ENCODE assay signal across 25 cellular contexts in genomic region chr20:46269372-46269771, GRCh38. TPM values are rescaled to one million over a fixed set of nuclear protein-coding genes. Genes with fewer than 3 reads are reported as not detected.
DNase-seq lines count a peak whose midpoint lies in the region; ATAC-seq, FAIRE-seq and TF ChIP-seq lines count a peak whose summit lies in the region.
"Had no signal": no experiment of that assay in that cellular context is flagged by ENCODE, and none has a peak within 500 bp of the region (broad histone marks: within the 10 kb centered on the region; RNA-seq: fewer than 3 reads in every experiment).

No MANE protein-coding gene starts in this region.

- H3K36me3 ChIP-seq in K562 (ENCODE audit: control insufficient read depth, insufficient read depth, low read length) (no peaks in the 10 kb centered on the region), aorta (ENCODE audit: control insufficient read depth in 1 of 2, insufficient read depth in 2 of 2, low read length in 1 of 2) (no peaks in the 10 kb centered on the region)
- H3K36me3 ChIP-seq: BLaER1 treated with 17β-estradiol and CSF1 and Interleukin-3, amounts not matched to agents 10 nM and 100 nM had no signal

- H3K9ac ChIP-seq in K562 (ENCODE audit: insufficient read depth in 1 of 2, low read depth in 2 of 2, low read length in 2 of 2), result no peak overlapping the region
- H3K9ac ChIP-seq: BLaER1 treated with 17β-estradiol and CSF1 and Interleukin-3, amounts not matched to agents 10 nM and 100 nM had no signal

- CTCF ChIA-PET in K562 (lab: Yijun Ruan, JAX; ENCODE audit: low intra/inter-chr PET ratio), result no interaction called here

- FAIRE-seq in K562 (lab: Jason Lieb, UNC), result no peak

- ATAC-seq in K562, result no peak
- ATAC-seq in aorta (ENCODE audit: low FRiP score), result no peak
- ATAC-seq: CD8-positive, alpha-beta T cell had no signal

- H2AFZ ChIP-seq in K562 (ENCODE audit: low read depth, low read length), result no peak overlapping the region
- H2AFZ ChIP-seq: PC-9 had no signal

- H3K27me3 ChIP-seq in K562 (ENCODE audit: control insufficient read depth in 2 of 2, insufficient read depth in 2 of 2, low read length in 2 of 2) (peaks cover 0 to 12% of the 10 kb centered on the region in 2 experiments; a peak in 4 of 5 replicates), aorta (ENCODE audit: control insufficient read depth in 1 of 2, insufficient read depth in 2 of 2, low read length in 1 of 2) (no peaks in the 10 kb centered on the region)
- H3K27me3 ChIP-seq: BLaER1 treated with 17β-estradiol and CSF1 and Interleukin-3, amounts not matched to agents 10 nM and 100 nM had no signal

- no TSS peak for BruUV-seq in K562 (replicated peaks; lab: Mats Ljungman, UMichigan)

- H3K9me1 ChIP-seq in K562 (ENCODE audit: control insufficient read depth, insufficient read depth, low read length), result no peaks in the 10 kb centered on the region

- H3K4me3 ChIP-seq in K562, result no peak overlapping the region
- H3K4me3 ChIP-seq in aorta (ENCODE audit: low read length in 2 of 2), result no peak overlapping the region
- H3K4me3 ChIP-seq: BLaER1 treated with 17β-estradiol and CSF1 and Interleukin-3, amounts not matched to agents 10 nM and 100 nM; PC-9; SK-N-MC had no signal

- H3K4me2 ChIP-seq in K562 (ENCODE audit: insufficient read depth, low read length), result no peak overlapping the region
- H3K4me2 ChIP-seq: BLaER1 treated with 17β-estradiol and CSF1 and Interleukin-3, amounts not matched to agents 10 nM and 100 nM; PC-9 had no signal

- no peak for TF ChIP-seq EP300 in K562 (IDR thresholded peaks at IDR 0.05; ENCODE audit: low read length)

- intact Hi-C loops in K562 (cut with micrococcal nuclease), result no loop called here
- intact Hi-C loops in aorta (cut with DNase I), result no loop called here

- H3K9me3 Mint-ChIP-seq in osteocyte (ENCODE audit: unreplicated experiment), result no peaks in the 10 kb centered on the region

- peaks cover 28% of the 10 kb centered on the region for H3K27me3 Mint-ChIP-seq in osteocyte (ENCODE audit: unreplicated experiment)

- no peak overlapping the region for H3K27ac ChIP-seq in K562 (ENCODE audit: extremely low read depth, low read depth, low read length)
- no peak overlapping the region for H3K27ac ChIP-seq in aorta (ENCODE audit: low read depth in 1 of 2, low read length in 2 of 2)
- H3K27ac ChIP-seq: 22Rv1; BLaER1 treated with 17β-estradiol and CSF1 and Interleukin-3, amounts not matched to agents 10 nM and 100 nM; PC-9; RWPE1; SK-N-MC had no signal

- TF ChIP-seq CTCF in K562 (IDR thresholded peaks at IDR 0.05 in 2 of 3, conservative IDR thresholded peaks at IDR 0.05 in 1 of 3; ENCODE audit: insufficient read depth in 2 of 3, low read depth in 1 of 3, low read length in 3 of 3) (no peak), osteocyte (IDR thresholded peaks at IDR 0.05) (no peak)

- no peaks in the 10 kb centered on the region; the same call in 1 of the 2 replicates for H3K9me3 ChIP-seq in K562 (replicated peaks; ENCODE audit: control insufficient read depth, insufficient read depth, low read depth, low read length)
- peaks cover 10% of the 10 kb centered on the region for H3K9me3 ChIP-seq in aorta (ENCODE audit: control insufficient read depth, low read length)

- H3K4me1 ChIP-seq in K562 (replicated peaks in 1 of 2; ENCODE audit: control insufficient read depth in 2 of 2, insufficient read depth in 2 of 2, low read length in 2 of 2) (no peaks in the 10 kb centered on the region; a peak in 1 of 5 replicates), aorta (ENCODE audit: control insufficient read depth in 1 of 2, insufficient read depth in 2 of 2, low read length in 2 of 2) (no peaks in the 10 kb centered on the region)
- H3K4me1 ChIP-seq: BLaER1 treated with 17β-estradiol and CSF1 and Interleukin-3, amounts not matched to agents 10 nM and 100 nM had no signal

- no peaks in the 10 kb centered on the region for H3K36me3 Mint-ChIP-seq in osteocyte (ENCODE audit: unreplicated experiment)
- H3K36me3 Mint-ChIP-seq: CD8-positive, alpha-beta T cell had no signal

- POLR2A ChIA-PET in K562 (lab: Yijun Ruan, JAX), result no interaction called here

- no peaks in the 10 kb centered on the region for H4K20me1 ChIP-seq in K562 (replicated peaks; ENCODE audit: control insufficient read depth, insufficient read depth, low read length)

- H3K27ac Mint-ChIP-seq in osteocyte (ENCODE audit: unreplicated experiment), result no peak overlapping the region
- H3K27ac Mint-ChIP-seq: CD8-positive, alpha-beta T cell had no signal

- DNase-seq in DMS 273 (lab: John Stamatoyannopoulos, UW; ENCODE audit: unreplicated experiment), result peak; percentile 49
- no peak for DNase-seq in DMS 273 treated with DMSO at 0.1 percent for 48 hours (lab: John Stamatoyannopoulos, UW)
- peak; percentile 3 for DNase-seq in NCI-H748 (lab: John Stamatoyannopoulos, UW; ENCODE audit: unreplicated experiment)
- no peak for DNase-seq in NCI-H748 treated with DMSO at 0.1 percent for 48 hours (lab: John Stamatoyannopoulos, UW)
- no peak for DNase-seq in K562 (ENCODE audit: extremely low read depth in 1 of 4, low spot score in 3 of 4)
- no peak for DNase-seq in osteocyte (ENCODE audit: extremely low spot score, unreplicated experiment)
- DNase-seq in aorta, result no peak
- DNase-seq in foreskin melanocyte, result no peak
- DNase-seq: CD8-positive, alpha-beta T cell; EL; H7; KBM-7; NCI-H1092 treated with DMSO at 0.1 percent for 48 hours; NCI-H1694 treated with DMSO at 0.1 percent for 48 hours; NCI-H2081 treated with DMSO at 0.1 percent for 48 hours; NCI-H446; NCI-H526; PC-9; SHP77 treated with DMSO at 0.1 percent for 48 hours; SW 1271; T-helper 2 cell had no signal

- WGBS in K562 (ENCODE audit: insufficient coverage, low coverage, missing lambda C conversion rate), result 0% methylated on average over 7 of the region's 7 CpGs
- WGBS in aorta, 2 donors, result 75 to 79% methylated on average over 7 of the region's 7 CpGs

- in situ Hi-C loops in K562 (cut with MboI), result no loop called here

- H3K4me3 Mint-ChIP-seq in osteocyte (ENCODE audit: unreplicated experiment), result no peak overlapping the region
- H3K4me3 Mint-ChIP-seq: CD8-positive, alpha-beta T cell had no signal

- H3K4me1 Mint-ChIP-seq in osteocyte (ENCODE audit: unreplicated experiment), result no peaks in the 10 kb centered on the region

- H3K79me2 ChIP-seq in K562 (ENCODE audit: control insufficient read depth, insufficient read depth, low read length), result no peaks in the 10 kb centered on the region

- no peak for TF ChIP-seq POLR2A in K562 (conservative IDR thresholded peaks at IDR 0.05)

- TF ChIP-seq RAD21 in K562 (CRISPR knock-in tag; conservative IDR thresholded peaks at IDR 0.05 in 1 of 2, IDR thresholded peaks at IDR 0.05 in 1 of 2), result no peak

TF ChIP-seq in K562, 482 proteins besides CTCF, POLR2A, EP300 and RAD21:
- TF ChIP-seq FOXJ3 (CRISPR knock-in tag; IDR thresholded peaks at IDR 0.05), result no peak
- TF ChIP-seq CREM (IDR thresholded peaks at IDR 0.05; ENCODE audit: low read depth), result 0 out of 2 replicates have a peak, but pooled peaks have one; percentile 23
- peak; percentile 77 for TF ChIP-seq RFX1 (IDR thresholded peaks at IDR 0.05)
TF ChIP-seq in K562: peak in this region for 2.

RNA-seq across cellular contexts. Expression of gene CDH22, which starts 38.9 kb away (rescaled TPM):
- not detected in 2 replicates for total RNA-seq in K562 (2011; cell fraction: chromatin; rRNA removed; ENCODE audit: low replicate concordance)
- total RNA-seq in K562 (2011; cell fraction: nucleolus; rRNA removed), result not detected in 2 replicates
- total RNA-seq in K562 (2011; cell fraction: nucleoplasm; rRNA removed), result 0.07 TPM in 1 of 2 replicates, not detected in the other
- not detected in 2 replicates for total RNA-seq in K562 (2014; rRNA removed)
- not detected in 2 replicates for total RNA-seq in K562 (2014; rRNA removed; fragmentation: Illumina TruSeq; extraction: Trizol)
- not detected in 2 replicates for total RNA-seq in K562 (2015; rRNA removed; fragmentation: Illumina TruSeq; extraction: Trizol)
- total RNA-seq in K562 (2021), result 0.07 TPM in 1 of 2 replicates, not detected in the other
- not detected in 2 replicates for polyA plus RNA-seq in K562 (2011; rRNA removed)
- polyA plus RNA-seq in K562 (2011; cell fraction: cytosol; rRNA removed), result 0.03 TPM in 1 of 2 replicates, not detected in the other
- polyA plus RNA-seq in K562 (2011; cell fraction: nucleus; rRNA removed), result 0.04 and 0.11 TPM in 2 replicates
- polyA plus RNA-seq in K562 (2012), result 0.03 and 0.06 TPM in 2 replicates
- polyA plus RNA-seq in K562 (2014; fragmentation: Illumina TruSeq; extraction: Trizol), result not detected in 2 replicates
- polyA plus RNA-seq in K562 (2014; fragmentation: Nextera tagmentation; extraction: Ambion mirVana), result not detected
- 0.08 TPM in 1 of 2 replicates, not detected in the other for polyA plus RNA-seq in K562 (2014; rRNA removed)
- polyA minus RNA-seq in K562 (2011; rRNA and poly(A)+ RNA removed), result not detected in 2 replicates
- polyA minus RNA-seq in K562 (2011; cell fraction: cytosol; rRNA and poly(A)+ RNA removed), result not detected in 2 replicates
- polyA minus RNA-seq in K562 (2011; cell fraction: nucleus; rRNA and poly(A)+ RNA removed), result 0.13 TPM in 1 of 2 replicates, not detected in the other
- total RNA-seq in osteocyte, result not detected in 2 replicates
- total RNA-seq in aorta, result not detected
- not detected for polyA plus RNA-seq in aorta
- total RNA-seq: CD8-positive, alpha-beta T cell; PC-9 had no signal

Comparison
In these comparisons a context has a peak if more than half of its experiments do, and no peak if none do; other contexts are left out.
1. DNase-seq: peak in DMS 273 (single experiment) and NCI-H748 (single experiment); none in DMS 273 treated with DMSO at 0.1 percent for 48 hours (single experiment), NCI-H748 treated with DMSO at 0.1 percent for 48 hours (single experiment), K562 (0 of 4), osteocyte (single experiment), aorta (0 of 2) and foreskin melanocyte (single experiment).